Comparison of ENCODE assay signal across 11 cellular contexts in the genomic region with DNA sequence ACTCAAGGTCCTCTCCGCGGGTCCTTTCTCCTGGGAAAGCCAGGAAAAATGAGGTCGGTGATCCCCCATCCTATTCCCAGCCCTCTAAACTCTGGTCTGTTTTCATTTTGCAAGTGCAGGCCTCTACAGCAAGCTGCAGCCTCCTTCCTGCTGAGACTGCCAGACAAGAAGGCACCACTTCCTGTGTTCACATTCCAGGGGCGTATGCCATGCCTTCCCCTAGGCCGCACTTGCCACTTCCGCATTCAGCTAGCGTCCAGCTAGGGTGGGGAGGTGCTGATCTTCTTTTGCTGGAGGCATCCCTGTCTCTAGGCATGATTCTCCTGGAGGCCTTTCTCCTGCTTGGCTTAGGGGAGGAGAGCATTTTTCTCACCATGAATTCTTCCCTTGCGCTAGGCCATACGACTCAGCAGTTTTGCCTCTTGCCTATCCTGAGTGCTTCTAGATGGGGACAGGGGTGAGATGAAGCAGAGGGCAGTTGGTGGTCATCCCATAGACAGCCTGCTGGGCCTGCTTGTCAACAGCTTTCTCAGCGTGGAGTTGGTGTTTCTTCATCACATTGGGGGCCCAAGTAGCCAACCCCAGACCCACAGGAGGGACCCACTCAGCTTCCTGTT.
DNase-seq lines count a peak whose midpoint lies in the region; ATAC-seq, FAIRE-seq and TF ChIP-seq lines count a peak whose summit lies in the region.
"Had no signal": no experiment of that assay in that cellular context is flagged by ENCODE, and none has a peak within 500 bp of the region (broad histone marks: within the 10 kb centered on the region; RNA-seq: fewer than 3 reads in every experiment).

No MANE protein-coding gene starts in this region.

- no peaks in the 10 kb centered on the region for H3K36me3 ChIP-seq in kidney (ENCODE audit: control insufficient read depth in 1 of 2, insufficient read depth in 2 of 2, low read length in 2 of 2)

- no peaks in the 10 kb centered on the region for H3K9me3 Mint-ChIP-seq in HFFc6
- no peaks in the 10 kb centered on the region for H3K9me3 Mint-ChIP-seq in activated naive CD8-positive, alpha-beta T cell treated with anti-CD3 and anti-CD28 coated beads for 36 hours

- ATAC-seq in left lobe of liver (peak; percentile 52), HG03457 (IDR thresholded peaks at IDR 0.05; ENCODE audit: unreplicated experiment) (no peak)

- no peak overlapping the region for H3K4me3 Mint-ChIP-seq in HFFc6
- no peak overlapping the region for H3K4me3 Mint-ChIP-seq in activated naive CD8-positive, alpha-beta T cell treated with anti-CD3 and anti-CD28 coated beads for 36 hours

- TF ChIP-seq CTCF in HFFc6 (IDR thresholded peaks at IDR 0.05) (no peak), kidney (IDR thresholded peaks at IDR 0.05; ENCODE audit: borderline replicate concordance, extremely low read depth, insufficient read depth) (no peak)

- intact Hi-C loops in kidney (cut with DNase I), result no loop called here

- H3K4me3 ChIP-seq in kidney (ENCODE audit: low read length in 2 of 2), result no peak overlapping the region
- H3K4me3 ChIP-seq: PC-9 had no signal

- H3K36me3 Mint-ChIP-seq in HFFc6 (ENCODE audit: low read depth), result no peaks in the 10 kb centered on the region
- H3K36me3 Mint-ChIP-seq in activated naive CD8-positive, alpha-beta T cell treated with anti-CD3 and anti-CD28 coated beads for 36 hours, result peaks cover 6% of the 10 kb centered on the region

- H3K9ac ChIP-seq in kidney (ENCODE audit: low read length in 2 of 2), result no peak overlapping the region

- peaks cover 0 to 3% of the 10 kb centered on the region in 2 donors for H3K4me1 ChIP-seq in kidney (ENCODE audit: control insufficient read depth in 1 of 2, insufficient read depth in 1 of 2, low read depth in 1 of 2, low read length in 2 of 2)

- peak; percentile 52 for DNase-seq in AG08395 (ENCODE audit: low spot score)
- DNase-seq in HFFc6, result peak; percentile 0
- peak; percentile 9 for DNase-seq in activated naive CD8-positive, alpha-beta T cell treated with anti-CD3 and anti-CD28 coated beads for 36 hours
- no peak for DNase-seq in left lobe of liver (ENCODE audit: low spot score)
- no peak for DNase-seq in NCI-H2081 treated with DMSO at 0.1 percent for 48 hours (lab: John Stamatoyannopoulos, UW)
- DNase-seq in kidney, result no peak
- DNase-seq in stimulated activated CD8-positive, alpha-beta memory T cell treated with anti-CD3 and anti-CD28 coated beads, Interleukin-4, amount 100 ng/mL, for 48 hours, result no peak
- DNase-seq: DMS79 had no signal

- peaks cover 53% of the 10 kb centered on the region for H3K27me3 Mint-ChIP-seq in HFFc6 (ENCODE audit: insufficient read depth)
- H3K27me3 Mint-ChIP-seq in activated naive CD8-positive, alpha-beta T cell treated with anti-CD3 and anti-CD28 coated beads for 36 hours, result no peaks in the 10 kb centered on the region

- no peaks in the 10 kb centered on the region for H3K9me3 ChIP-seq in kidney (ENCODE audit: control insufficient read depth in 1 of 2, low read length in 2 of 2)

- H3K4me1 Mint-ChIP-seq in HFFc6 (ENCODE audit: low read depth), result peaks cover 8% of the 10 kb centered on the region
- H3K4me1 Mint-ChIP-seq in activated naive CD8-positive, alpha-beta T cell treated with anti-CD3 and anti-CD28 coated beads for 36 hours, result peaks cover 15% of the 10 kb centered on the region

- no peak for FAIRE-seq in kidney (lab: Jason Lieb, UNC)
- FAIRE-seq: frontal cortex had no signal

- no peak overlapping the region for H3K27ac ChIP-seq in kidney (ENCODE audit: low read depth in 2 of 2, low read length in 2 of 2)
- H3K27ac ChIP-seq: PC-9 had no signal

- H3K27ac Mint-ChIP-seq in HFFc6, result no peak overlapping the region
- H3K27ac Mint-ChIP-seq in activated naive CD8-positive, alpha-beta T cell treated with anti-CD3 and anti-CD28 coated beads for 36 hours, result peak overlapping the region; percentile 71

Comparison
In these comparisons a context has a peak if more than half of its experiments do, and no peak if none do; other contexts are left out.
1. DNase-seq: peak in AG08395 (single experiment), HFFc6 (single experiment) and activated naive CD8-positive, alpha-beta T cell treated with anti-CD3 and anti-CD28 coated beads for 36 hours (single experiment); none in left lobe of liver (single experiment), NCI-H2081 treated with DMSO at 0.1 percent for 48 hours (single experiment), kidney (single experiment) and stimulated activated CD8-positive, alpha-beta memory T cell treated with anti-CD3 and anti-CD28 coated beads, Interleukin-4, amount 100 ng/mL, for 48 hours (single experiment).